ENCODE assay signal across 34 cellular contexts in the genomic region with DNA sequence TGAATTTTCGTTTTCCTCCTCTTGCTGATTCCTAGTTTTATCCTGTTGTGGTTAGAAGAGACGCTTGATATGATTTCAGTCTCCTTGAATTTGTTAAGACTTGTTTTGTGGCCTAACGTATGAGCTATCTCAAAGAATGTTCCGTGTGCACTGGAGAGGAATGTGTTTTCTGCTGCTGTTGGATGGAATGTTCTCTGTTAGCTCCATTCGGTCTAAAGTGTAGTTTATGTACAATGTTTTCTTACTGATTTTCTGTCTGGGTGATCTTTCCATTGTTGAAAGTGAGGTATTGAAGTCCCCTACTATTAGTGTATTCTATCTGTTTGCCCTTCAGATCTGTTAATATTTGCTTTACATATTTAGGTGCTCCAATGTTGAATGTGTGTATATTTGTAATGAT. TPM values are rescaled to one million over a fixed set of nuclear protein-coding genes. Genes with fewer than 3 reads are reported as not detected.
DNase-seq lines count a peak whose midpoint lies in the region; ATAC-seq, FAIRE-seq and TF ChIP-seq lines count a peak whose summit lies in the region.
"Had no signal": no experiment of that assay in that cellular context is flagged by ENCODE, and none has a peak within 500 bp of the region (broad histone marks: within the 10 kb centered on the region; RNA-seq: fewer than 3 reads in every experiment).

No MANE protein-coding gene starts in this region.

- CTCF ChIA-PET in K562 (lab: Yijun Ruan, JAX; ENCODE audit: low intra/inter-chr PET ratio): no interaction called here

- in situ Hi-C loops in K562 (cut with MboI): no loop called here

- 0 out of 2 replicates have a peak overlapping the region, but pooled peaks have one; percentile 5 for H2AFZ ChIP-seq in K562 (ENCODE audit: low read depth, low read length)

- no TSS peak for BruUV-seq in K562 (replicated peaks; lab: Mats Ljungman, UMichigan)

- intact Hi-C loops in K562 (cut with micrococcal nuclease): no loop called here
- intact Hi-C loops in tibial artery (cut with DNase I; ENCODE audit: low total_unique reads): no loop called here
- intact Hi-C loops in activated T-helper 2 cell treated with anti-CD3 and anti-CD28 coated beads, Interferon-gamma antibody, Interleukin-2, Interleukin-4, amounts not matched to agents 10 μg/mL and 5 μg/mL and 100 μg/mL, durations not matched to agents 14 hours and 24 hours and 36 hours (cut with micrococcal nuclease): no loop called here
- intact Hi-C loops in ascending aorta (cut with DNase I): no loop called here

- peak; percentile 53 for DNase-seq in HPDE6-E6E7 (ENCODE audit: extremely low spot score)
- no peak for DNase-seq in K562 (ENCODE audit: extremely low read depth in 1 of 4, low spot score in 3 of 4)
- DNase-seq in fibroblast of peridontal ligament (ENCODE audit: extremely low read depth): peak; percentile 27
- peak; percentile 35 for DNase-seq in non-pigmented ciliary epithelial cell (ENCODE audit: low read depth)
- DNase-seq in tibial artery: no peak
- no peak for DNase-seq in activated T-helper 2 cell treated with anti-CD3 and anti-CD28 coated beads, Interferon-gamma antibody, Interleukin-2, Interleukin-4, amounts not matched to agents 10 μg/mL and 5 μg/mL and 100 μg/mL, durations not matched to agents 14 hours and 24 hours and 36 hours (ENCODE audit: low spot score)
- DNase-seq in ascending aorta (ENCODE audit: low spot score in 2 of 2): no peak
- DNase-seq: activated CD4-positive, alpha-beta T cell treated with anti-CD3 and anti-CD28 coated beads, Interleukin-2, amount 50 U/mL, for 1 hour; activated naive CD4-positive, alpha-beta T cell treated with Interleukin-2 at 50 U/mL for 16 hours; activated T-cell treated with anti-CD3 and anti-CD28 coated beads, Interleukin-2, amount 50 U/mL, for 72 hours; amniotic stem cell; BE2C; DMS53; dorsolateral prefrontal cortex; foreskin fibroblast; hippocampal formation; KBM-7; left lung; naive thymus-derived CD4-positive, alpha-beta T cell; NCI-H2029 treated with DMSO at 0.1 percent for 48 hours; NCI-H226; NCI-H748 treated with DMSO at 0.1 percent for 48 hours; occipital lobe; Peyer's patch; stimulated activated naive CD8-positive, alpha-beta T cell treated with anti-CD3 and anti-CD28 coated beads, Interleukin-15, amount 100 ng/mL, for 72 hours had no signal

- FAIRE-seq in K562 (lab: Jason Lieb, UNC): no peak
- FAIRE-seq: H1 had no signal

- H3K4me3 ChIP-seq in K562: no peak overlapping the region
- no peak overlapping the region for H3K4me3 ChIP-seq in tibial artery
- H3K4me3 ChIP-seq in ascending aorta: no peak overlapping the region
- H3K4me3 ChIP-seq: dorsolateral prefrontal cortex, left lung, Peyer's patch had no signal

- no peak for TF ChIP-seq RAD21 in K562 (CRISPR knock-in tag; conservative IDR thresholded peaks at IDR 0.05 in 1 of 2, IDR thresholded peaks at IDR 0.05 in 1 of 2)

- H4K20me1 ChIP-seq in K562 (replicated peaks; ENCODE audit: control insufficient read depth, insufficient read depth, low read length): no peaks in the 10 kb centered on the region

- H3K4me1 ChIP-seq in K562 (replicated peaks in 1 of 2; ENCODE audit: control insufficient read depth in 2 of 2, insufficient read depth in 2 of 2, low read length in 2 of 2) (no peaks in the 10 kb centered on the region; a peak in 1 of 5 replicates), tibial artery (no peaks in the 10 kb centered on the region), ascending aorta (no peaks in the 10 kb centered on the region)
- H3K4me1 ChIP-seq: BE2C, left lung, Peyer's patch had no signal

- no peak overlapping the region for H3K4me3 Mint-ChIP-seq in activated T-helper 2 cell treated with anti-CD3 and anti-CD28 coated beads, Interferon-gamma antibody, Interleukin-2, Interleukin-4, amounts not matched to agents 10 μg/mL and 5 μg/mL and 100 μg/mL, durations not matched to agents 14 hours and 24 hours and 36 hours (ENCODE audit: low read depth)
- H3K4me3 Mint-ChIP-seq: activated T-cell treated with anti-CD3 and anti-CD28 coated beads, Interleukin-2, amount 50 U/mL, for 72 hours; central memory CD8-positive, alpha-beta T cell; mesothelial cell of epicardium; naive thymus-derived CD4-positive, alpha-beta T cell; stimulated activated naive CD8-positive, alpha-beta T cell treated with anti-CD3 and anti-CD28 coated beads, Interleukin-15, amount 100 ng/mL, for 72 hours had no signal

- H3K27me3 ChIP-seq in K562 (ENCODE audit: control insufficient read depth in 2 of 2, insufficient read depth in 2 of 2, low read length in 2 of 2) (no peaks in the 10 kb centered on the region), tibial artery (no peaks in the 10 kb centered on the region), ascending aorta (no peaks in the 10 kb centered on the region)
- H3K27me3 ChIP-seq: BE2C, dorsolateral prefrontal cortex, left lung, Peyer's patch had no signal

- no peaks in the 10 kb centered on the region for H3K36me3 ChIP-seq in K562 (ENCODE audit: control insufficient read depth, insufficient read depth, low read length)
- no peaks in the 10 kb centered on the region for H3K36me3 ChIP-seq in tibial artery
- no peaks in the 10 kb centered on the region for H3K36me3 ChIP-seq in ascending aorta
- H3K36me3 ChIP-seq: left lung, Peyer's patch had no signal

- peaks cover 4% of the 10 kb centered on the region for H3K36me3 Mint-ChIP-seq in activated T-helper 2 cell treated with anti-CD3 and anti-CD28 coated beads, Interferon-gamma antibody, Interleukin-2, Interleukin-4, amounts not matched to agents 10 μg/mL and 5 μg/mL and 100 μg/mL, durations not matched to agents 14 hours and 24 hours and 36 hours (ENCODE audit: low read depth)
- H3K36me3 Mint-ChIP-seq: mesothelial cell of epicardium had no signal

- no peaks in the 10 kb centered on the region for H3K4me1 Mint-ChIP-seq in activated T-helper 2 cell treated with anti-CD3 and anti-CD28 coated beads, Interferon-gamma antibody, Interleukin-2, Interleukin-4, amounts not matched to agents 10 μg/mL and 5 μg/mL and 100 μg/mL, durations not matched to agents 14 hours and 24 hours and 36 hours (ENCODE audit: low read depth)
- H3K4me1 Mint-ChIP-seq: central memory CD8-positive, alpha-beta T cell; mesothelial cell of epicardium; naive thymus-derived CD4-positive, alpha-beta T cell; stimulated activated naive CD8-positive, alpha-beta T cell treated with anti-CD3 and anti-CD28 coated beads, Interleukin-15, amount 100 ng/mL, for 72 hours had no signal

- H3K9ac ChIP-seq in K562 (ENCODE audit: insufficient read depth in 1 of 2, low read depth in 2 of 2, low read length in 2 of 2): no peak overlapping the region

- no peak for TF ChIP-seq CTCF in K562 (IDR thresholded peaks at IDR 0.05 in 2 of 3, conservative IDR thresholded peaks at IDR 0.05 in 1 of 3; ENCODE audit: insufficient read depth in 2 of 3, low read depth in 1 of 3, low read length in 3 of 3)
- no peak for TF ChIP-seq CTCF in tibial artery (IDR thresholded peaks at IDR 0.05)
- no peak for TF ChIP-seq CTCF in ascending aorta (IDR thresholded peaks at IDR 0.05)

- 10% methylated on average over 5 of the region's 5 CpGs for WGBS in K562 (ENCODE audit: insufficient coverage, low coverage, missing lambda C conversion rate)

- H3K9me1 ChIP-seq in K562 (ENCODE audit: control insufficient read depth, insufficient read depth, low read length): no peaks in the 10 kb centered on the region

- no peak for TF ChIP-seq POLR2A in K562 (conservative IDR thresholded peaks at IDR 0.05)

- ATAC-seq in K562 (no peak), GM18907 (IDR thresholded peaks at IDR 0.05; ENCODE audit: unreplicated experiment) (no peak)
- ATAC-seq: activated T-cell treated with anti-CD3 and anti-CD28 coated beads, Interleukin-2, amount 50 U/mL, for 72 hours; left lung; naive thymus-derived CD4-positive, alpha-beta T cell; stimulated activated naive CD8-positive, alpha-beta T cell treated with anti-CD3 and anti-CD28 coated beads, Interleukin-15, amount 100 ng/mL, for 72 hours had no signal

- H3K27ac Mint-ChIP-seq in activated T-helper 2 cell treated with anti-CD3 and anti-CD28 coated beads, Interferon-gamma antibody, Interleukin-2, Interleukin-4, amounts not matched to agents 10 μg/mL and 5 μg/mL and 100 μg/mL, durations not matched to agents 14 hours and 24 hours and 36 hours: no peak overlapping the region
- H3K27ac Mint-ChIP-seq: activated T-cell treated with anti-CD3 and anti-CD28 coated beads, Interleukin-2, amount 50 U/mL, for 72 hours; mesothelial cell of epicardium; stimulated activated naive CD8-positive, alpha-beta T cell treated with anti-CD3 and anti-CD28 coated beads, Interleukin-15, amount 100 ng/mL, for 72 hours had no signal

- no peaks in the 10 kb centered on the region for H3K9me3 ChIP-seq in K562 (replicated peaks; ENCODE audit: control insufficient read depth, insufficient read depth, low read depth, low read length)
- H3K9me3 ChIP-seq in tibial artery: peaks cover 0 to 10% (median 0%) of the 10 kb centered on the region in 3 donors
- H3K9me3 ChIP-seq in ascending aorta: no peaks in the 10 kb centered on the region
- H3K9me3 ChIP-seq: BE2C, left lung, Peyer's patch had no signal

- no peak for TF ChIP-seq EP300 in K562 (IDR thresholded peaks at IDR 0.05; ENCODE audit: low read length)

- peaks cover 13% of the 10 kb centered on the region for H3K27me3 Mint-ChIP-seq in activated T-helper 2 cell treated with anti-CD3 and anti-CD28 coated beads, Interferon-gamma antibody, Interleukin-2, Interleukin-4, amounts not matched to agents 10 μg/mL and 5 μg/mL and 100 μg/mL, durations not matched to agents 14 hours and 24 hours and 36 hours (ENCODE audit: low read depth)

- no peaks in the 10 kb centered on the region for H3K79me2 ChIP-seq in K562 (ENCODE audit: control insufficient read depth, insufficient read depth, low read length)

- no peak overlapping the region for H3K4me2 ChIP-seq in K562 (ENCODE audit: insufficient read depth, low read length)

- H3K9me3 Mint-ChIP-seq in activated T-helper 2 cell treated with anti-CD3 and anti-CD28 coated beads, Interferon-gamma antibody, Interleukin-2, Interleukin-4, amounts not matched to agents 10 μg/mL and 5 μg/mL and 100 μg/mL, durations not matched to agents 14 hours and 24 hours and 36 hours: peaks cover 9% of the 10 kb centered on the region
- H3K9me3 Mint-ChIP-seq: central memory CD8-positive, alpha-beta T cell; stimulated activated naive CD8-positive, alpha-beta T cell treated with anti-CD3 and anti-CD28 coated beads, Interleukin-15, amount 100 ng/mL, for 72 hours had no signal

- H3K27ac ChIP-seq in K562 (ENCODE audit: extremely low read depth, low read depth, low read length) (no peak overlapping the region), tibial artery (no peak overlapping the region), ascending aorta (peak overlapping the region in 1 of 2 donors; percentile 32)
- H3K27ac ChIP-seq: dorsolateral prefrontal cortex, left lung, Peyer's patch had no signal

- POLR2A ChIA-PET in K562 (lab: Yijun Ruan, JAX): interaction anchor here (0.7 to 0.9 kb wide), 2 partner anchors 8 to 10 kb away, joined by 3 to 4 read pairs; no protein-coding TSS in a partner anchor

RNA-seq across cellular contexts. Expression of a gene that starts 25.9 kb away (rescaled TPM):
- total RNA-seq in K562 (2011; cell fraction: chromatin; rRNA removed; ENCODE audit: low replicate concordance): 2.0 and 3.4 TPM in 2 replicates
- total RNA-seq in K562 (2011; cell fraction: nucleolus; rRNA removed): 3.3 and 3.7 TPM in 2 replicates
- total RNA-seq in K562 (2011; cell fraction: nucleoplasm; rRNA removed): 3.4 and 3.7 TPM in 2 replicates
- total RNA-seq in K562 (2014; rRNA removed): 2.9 and 5.4 TPM in 2 replicates
- total RNA-seq in K562 (2014; rRNA removed; fragmentation: Illumina TruSeq; extraction: Trizol): 0.67 and 0.98 TPM in 2 replicates
- 2.0 and 2.6 TPM in 2 replicates for total RNA-seq in K562 (2015; rRNA removed; fragmentation: Illumina TruSeq; extraction: Trizol)
- 2.9 and 4.3 TPM in 2 replicates for total RNA-seq in K562 (2021)
- 0.93 and 1.6 TPM in 2 replicates for polyA plus RNA-seq in K562 (2011; rRNA removed)
- polyA plus RNA-seq in K562 (2011; cell fraction: cytosol; rRNA removed): 1.6 and 4.7 TPM in 2 replicates
- polyA plus RNA-seq in K562 (2011; cell fraction: nucleus; rRNA removed): 0.69 and 1.5 TPM in 2 replicates
- polyA plus RNA-seq in K562 (2012): 3.8 and 6.7 TPM in 2 replicates
- polyA plus RNA-seq in K562 (2014; fragmentation: Illumina TruSeq; extraction: Trizol): 1.8 and 3.2 TPM in 2 replicates
- polyA plus RNA-seq in K562 (2014; fragmentation: Nextera tagmentation; extraction: Ambion mirVana): under 1 TPM; 0.32 to 0.73 TPM
- polyA plus RNA-seq in K562 (2014; rRNA removed): 3.3 and 4.3 TPM in 2 replicates
- 0.63 and 1.2 TPM in 2 replicates for polyA minus RNA-seq in K562 (2011; rRNA and poly(A)+ RNA removed)
- not detected in 2 replicates for polyA minus RNA-seq in K562 (2011; cell fraction: cytosol; rRNA and poly(A)+ RNA removed)
- polyA minus RNA-seq in K562 (2011; cell fraction: nucleus; rRNA and poly(A)+ RNA removed): 0.54 and 0.78 TPM in 2 replicates
- total RNA-seq in activated T-helper 2 cell treated with anti-CD3 and anti-CD28 coated beads, Interferon-gamma antibody, Interleukin-2, Interleukin-4, amounts not matched to agents 10 μg/mL and 5 μg/mL and 100 μg/mL, durations not matched to agents 14 hours and 24 hours and 36 hours: 0.11 TPM in 1 of 2 replicates, not detected in the other
- 0.75 TPM for total RNA-seq in ascending aorta
- total RNA-seq: HT-29, skeletal muscle tissue had no signal

RNA-seq across cellular contexts. Expression of a gene that starts 37.2 kb away (rescaled TPM):
- total RNA-seq in K562 (2011; cell fraction: chromatin; rRNA removed; ENCODE audit: low replicate concordance): not detected in 2 replicates
- not detected in 2 replicates for total RNA-seq in K562 (2011; cell fraction: nucleolus; rRNA removed)
- total RNA-seq in K562 (2011; cell fraction: nucleoplasm; rRNA removed): not detected in 2 replicates
- total RNA-seq in K562 (2014; rRNA removed) (not detected in 2 replicates), K562 (2014; rRNA removed; fragmentation: Illumina TruSeq; extraction: Trizol) (not detected in 2 replicates), K562 (2015; rRNA removed; fragmentation: Illumina TruSeq; extraction: Trizol) (not detected in 2 replicates), K562 (2021) (not detected in 2 replicates), ascending aorta (not detected)
- polyA plus RNA-seq in K562 (2011; rRNA removed) (not detected in 2 replicates), K562 (2014; fragmentation: Illumina TruSeq; extraction: Trizol) (not detected in 2 replicates), K562 (2014; fragmentation: Nextera tagmentation; extraction: Ambion mirVana) (not detected), K562 (2014; rRNA removed) (not detected in 2 replicates)
- polyA plus RNA-seq in K562 (2011; cell fraction: cytosol; rRNA removed): not detected in 2 replicates
- polyA plus RNA-seq in K562 (2011; cell fraction: nucleus; rRNA removed): not detected in 2 replicates
- not detected in 2 replicates for polyA plus RNA-seq in K562 (2012)
- polyA minus RNA-seq in K562 (2011; rRNA and poly(A)+ RNA removed): not detected in 2 replicates
- polyA minus RNA-seq in K562 (2011; cell fraction: cytosol; rRNA and poly(A)+ RNA removed): not detected in 2 replicates
- not detected in 2 replicates for polyA minus RNA-seq in K562 (2011; cell fraction: nucleus; rRNA and poly(A)+ RNA removed)
- total RNA-seq in activated T-helper 2 cell treated with anti-CD3 and anti-CD28 coated beads, Interferon-gamma antibody, Interleukin-2, Interleukin-4, amounts not matched to agents 10 μg/mL and 5 μg/mL and 100 μg/mL, durations not matched to agents 14 hours and 24 hours and 36 hours: not detected in 2 replicates
- total RNA-seq: A673; activated T-cell treated with anti-CD3 and anti-CD28 coated beads, Interleukin-2, amount 50 U/mL, for 72 hours; G401; H1; HT-29; left lung; mesothelial cell of epicardium; naive thymus-derived CD4-positive, alpha-beta T cell; occipital lobe; Peyer's patch; pulmonary artery endothelial cell; skeletal muscle tissue had no signal
- polyA plus RNA-seq: H1; naive thymus-derived CD4-positive, alpha-beta T cell had no signal

RNA-seq across cellular contexts. Expression of a gene that starts 45.8 kb away (rescaled TPM):
- total RNA-seq in K562 (2011; cell fraction: chromatin; rRNA removed; ENCODE audit: low replicate concordance): 147 and 178 TPM in 2 replicates
- total RNA-seq in K562 (2011; cell fraction: nucleolus; rRNA removed): 248 and 275 TPM in 2 replicates
- total RNA-seq in K562 (2011; cell fraction: nucleoplasm; rRNA removed): 393 and 713 TPM in 2 replicates
- 2,103 and 2,507 TPM in 2 replicates for total RNA-seq in K562 (2014; rRNA removed)
- 3,088 and 3,235 TPM in 2 replicates for total RNA-seq in K562 (2014; rRNA removed; fragmentation: Illumina TruSeq; extraction: Trizol)
- 4,033 and 4,169 TPM in 2 replicates for total RNA-seq in K562 (2015; rRNA removed; fragmentation: Illumina TruSeq; extraction: Trizol)
- total RNA-seq in K562 (2021): 2,201 and 2,441 TPM in 2 replicates
- 2,427 and 2,760 TPM in 2 replicates for polyA plus RNA-seq in K562 (2011; rRNA removed)
- polyA plus RNA-seq in K562 (2011; cell fraction: cytosol; rRNA removed): 843 and 1,466 TPM in 2 replicates
- polyA plus RNA-seq in K562 (2011; cell fraction: nucleus; rRNA removed): 522 and 963 TPM in 2 replicates
- 1,908 and 2,807 TPM in 2 replicates for polyA plus RNA-seq in K562 (2012)
- polyA plus RNA-seq in K562 (2014; fragmentation: Illumina TruSeq; extraction: Trizol): 2,675 and 2,931 TPM in 2 replicates
- polyA plus RNA-seq in K562 (2014; fragmentation: Nextera tagmentation; extraction: Ambion mirVana): 1,000 to 10,000 TPM; 2,718 to 3,051 TPM
- 2,676 and 2,779 TPM in 2 replicates for polyA plus RNA-seq in K562 (2014; rRNA removed)
- 462 and 473 TPM in 2 replicates for polyA minus RNA-seq in K562 (2011; rRNA and poly(A)+ RNA removed)
- 394 and 466 TPM in 2 replicates for polyA minus RNA-seq in K562 (2011; cell fraction: cytosol; rRNA and poly(A)+ RNA removed)
- 97.9 and 170 TPM in 2 replicates for polyA minus RNA-seq in K562 (2011; cell fraction: nucleus; rRNA and poly(A)+ RNA removed)
- 1,612 and 1,642 TPM in 2 replicates for total RNA-seq in activated T-helper 2 cell treated with anti-CD3 and anti-CD28 coated beads, Interferon-gamma antibody, Interleukin-2, Interleukin-4, amounts not matched to agents 10 μg/mL and 5 μg/mL and 100 μg/mL, durations not matched to agents 14 hours and 24 hours and 36 hours
- total RNA-seq in ascending aorta: 1,995 TPM

Comparison
In these comparisons a context has a peak if more than half of its experiments do, and no peak if none do; other contexts are left out.
1. DNase-seq: peak in HPDE6-E6E7 (single experiment), fibroblast of peridontal ligament (single experiment) and non-pigmented ciliary epithelial cell (single experiment); none in K562 (0 of 4), tibial artery (0 of 2), activated T-helper 2 cell treated with anti-CD3 and anti-CD28 coated beads, Interferon-gamma antibody, Interleukin-2, Interleukin-4, amounts not matched to agents 10 μg/mL and 5 μg/mL and 100 μg/mL, durations not matched to agents 14 hours and 24 hours and 36 hours (single experiment) and ascending aorta (0 of 2).